ENCODE assay signal across 10 cellular contexts in the genomic region with DNA sequence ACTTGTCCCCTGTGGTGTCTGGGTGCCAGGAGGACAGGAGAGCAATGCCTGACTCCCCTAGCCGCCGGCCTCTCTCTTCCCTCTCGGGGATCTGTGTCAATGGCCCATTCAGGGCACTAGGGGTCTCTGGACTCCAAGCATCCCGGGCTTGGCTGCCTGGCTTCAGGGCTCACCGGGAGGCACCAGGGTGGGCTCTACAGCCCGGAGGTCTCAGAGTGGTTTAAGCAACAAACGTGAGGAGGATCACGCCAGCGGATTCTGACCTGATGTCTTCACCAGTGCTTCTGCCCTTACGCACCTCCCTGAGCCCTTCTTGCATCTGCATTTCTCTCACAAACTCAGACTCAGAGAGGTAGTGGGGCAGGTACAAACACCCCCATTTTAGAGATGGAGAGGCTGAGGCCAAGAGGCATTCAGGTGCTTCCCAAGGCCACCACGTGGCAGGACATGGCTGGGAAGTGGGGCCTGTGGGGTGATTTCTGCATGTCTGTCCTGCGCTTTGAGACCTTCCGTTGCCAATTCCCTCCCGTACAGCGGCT.
DNase-seq lines count a peak whose midpoint lies in the region; ATAC-seq, FAIRE-seq and TF ChIP-seq lines count a peak whose summit lies in the region.
"Had no signal": no experiment of that assay in that cellular context is flagged by ENCODE, and none has a peak within 500 bp of the region (broad histone marks: within the 10 kb centered on the region; RNA-seq: fewer than 3 reads in every experiment).

No MANE protein-coding gene starts in this region.

- intact Hi-C loops in upper lobe of right lung (cut with DNase I), result no loop called here

- FAIRE-seq in astrocyte (lab: Jason Lieb, UNC), result no peak
- no peak for FAIRE-seq in keratinocyte (lab: Jason Lieb, UNC)

- H3K27ac Mint-ChIP-seq in astrocyte (ENCODE audit: unreplicated experiment), result no peak overlapping the region
- H3K27ac Mint-ChIP-seq: naive B cell had no signal

- TF ChIP-seq CTCF in BE2C (IDR thresholded peaks at IDR 0.05; ENCODE audit: low read depth, low read length) (peak; percentile 70), GM12875 (IDR thresholded peaks at IDR 0.05; ENCODE audit: borderline replicate concordance, insufficient read depth, low read depth, low read length) (peak; percentile 88), HFF-Myc (IDR thresholded peaks at IDR 0.05; ENCODE audit: low read depth, low read length, missing control alignments) (peak; percentile 93), astrocyte (IDR thresholded peaks at IDR 0.05; ENCODE audit: insufficient read depth, low read depth, low read length) (peak; percentile 74), keratinocyte (optimal IDR thresholded peaks at IDR 0.05 in 1 of 3, IDR thresholded peaks at IDR 0.05 in 1 of 3, conservative IDR thresholded peaks at IDR 0.05 in 1 of 3; ENCODE audit: extremely low read depth in 1 of 3, insufficient read depth in 2 of 3, low read length in 3 of 3) (peak; percentile 71 to 85 (median 73)), upper lobe of right lung (IDR thresholded peaks at IDR 0.05) (peak; percentile 73)

- H3K27me3 Mint-ChIP-seq in astrocyte (ENCODE audit: low read depth, unreplicated experiment), result peaks cover 52% of the 10 kb centered on the region

- H3K4me3 ChIP-seq in BE2C (ENCODE audit: low read depth, low read length) (no peak overlapping the region), GM12875 (ENCODE audit: low read depth, low read length) (no peak overlapping the region), HFF-Myc (replicated peaks; ENCODE audit: low read depth, low read length) (no peak overlapping the region), astrocyte (ENCODE audit: insufficient read depth, low read depth, low read length) (no peak overlapping the region), keratinocyte (ENCODE audit: control insufficient read depth in 2 of 3, extremely low read depth in 1 of 3, insufficient read depth in 2 of 3, low read depth in 1 of 3, low read length in 3 of 3) (no peak overlapping the region), upper lobe of right lung (no peak overlapping the region)
- H3K4me3 ChIP-seq: SK-N-MC had no signal

- H2AFZ ChIP-seq in astrocyte (ENCODE audit: low read depth, low read length) (no peak overlapping the region), keratinocyte (ENCODE audit: control insufficient read depth, low read length) (no peak overlapping the region)

- H3K9me3 ChIP-seq in BE2C (no peaks in the 10 kb centered on the region), astrocyte (ENCODE audit: insufficient read depth, low read depth, low read length) (no peaks in the 10 kb centered on the region), keratinocyte (ENCODE audit: control insufficient read depth, low read depth, low read length) (no peaks in the 10 kb centered on the region), upper lobe of right lung (no peaks in the 10 kb centered on the region)

- no peaks in the 10 kb centered on the region for H3K9me1 ChIP-seq in keratinocyte (ENCODE audit: control insufficient read depth, extremely low read depth, insufficient read depth, low read length)

- H3K4me2 ChIP-seq in astrocyte (ENCODE audit: low read length) (no peak overlapping the region), keratinocyte (ENCODE audit: control insufficient read depth, extremely low read depth, insufficient read depth, low read depth, low read length) (no peak overlapping the region)

- dilution Hi-C loops in keratinocyte (cut with MboI; ENCODE audit: extremely low pct_ligation_motif_present, low sequenced_read_pairs), result no loop called here

- peak; percentile 55 for DNase-seq in BE2C
- DNase-seq in HFF-Myc (ENCODE audit: extremely low read depth, low read depth), result no peak
- DNase-seq in NCI-H1092 treated with DMSO at 0.1 percent for 48 hours (lab: John Stamatoyannopoulos, UW), result peak; percentile 37
- DNase-seq in astrocyte (ENCODE audit: low read depth), result peak; percentile 2
- no peak for DNase-seq in keratinocyte (ENCODE audit: low read depth, low spot score)
- DNase-seq in upper lobe of right lung, result no peak
- DNase-seq in DMS153 (lab: John Stamatoyannopoulos, UW), result no peak
- DNase-seq: naive B cell had no signal

- no peaks in the 10 kb centered on the region for H3K9me3 Mint-ChIP-seq in astrocyte (ENCODE audit: unreplicated experiment)
- H3K9me3 Mint-ChIP-seq: naive B cell had no signal

- H3K27ac ChIP-seq in astrocyte (ENCODE audit: low read depth, low read length), result no peak overlapping the region
- no peak overlapping the region for H3K27ac ChIP-seq in keratinocyte (ENCODE audit: control insufficient read depth, insufficient read depth, low read length)
- H3K27ac ChIP-seq in upper lobe of right lung, result no peak overlapping the region
- H3K27ac ChIP-seq: SK-N-MC had no signal

- H3K4me3 Mint-ChIP-seq in astrocyte (ENCODE audit: unreplicated experiment), result no peak overlapping the region

- ATAC-seq in upper lobe of right lung, result peak; percentile 56

- H3K9ac ChIP-seq in astrocyte (ENCODE audit: low read length) (no peak overlapping the region), keratinocyte (ENCODE audit: control insufficient read depth, extremely low read depth, insufficient read depth, low read length) (no peak overlapping the region)

- peaks cover 3% of the 10 kb centered on the region for H3K4me1 Mint-ChIP-seq in astrocyte (ENCODE audit: low read depth, unreplicated experiment)
- H3K4me1 Mint-ChIP-seq: naive B cell had no signal

- H3K27me3 ChIP-seq in BE2C, result no peaks in the 10 kb centered on the region
- H3K27me3 ChIP-seq in astrocyte (ENCODE audit: insufficient read depth, low read length), result peaks cover 5% of the 10 kb centered on the region
- H3K27me3 ChIP-seq in keratinocyte (ENCODE audit: control insufficient read depth, extremely low read depth, insufficient read depth, low read length), result no peaks in the 10 kb centered on the region
- H3K27me3 ChIP-seq in upper lobe of right lung, result no peaks in the 10 kb centered on the region

- H3K4me1 ChIP-seq in BE2C (no peaks in the 10 kb centered on the region), astrocyte (ENCODE audit: insufficient read depth, low read length) (no peaks in the 10 kb centered on the region), keratinocyte (ENCODE audit: control insufficient read depth, extremely low read depth, insufficient read depth, low read length) (peaks cover 7% of the 10 kb centered on the region), upper lobe of right lung (no peaks in the 10 kb centered on the region)

- H4K20me1 ChIP-seq in astrocyte (ENCODE audit: insufficient read depth, low read length) (no peaks in the 10 kb centered on the region), keratinocyte (ENCODE audit: control insufficient read depth, extremely low read depth, insufficient read depth, low read length) (no peaks in the 10 kb centered on the region)

- H3K36me3 ChIP-seq in BE2C (no peaks in the 10 kb centered on the region), astrocyte (ENCODE audit: insufficient read depth, low read length) (no peaks in the 10 kb centered on the region), keratinocyte (ENCODE audit: control insufficient read depth in 2 of 2, extremely low read depth in 1 of 2, insufficient read depth in 2 of 2, low read length in 2 of 2) (no peaks in the 10 kb centered on the region), upper lobe of right lung (no peaks in the 10 kb centered on the region)

- H3K79me2 ChIP-seq in astrocyte (ENCODE audit: insufficient read depth, low read length) (no peaks in the 10 kb centered on the region), keratinocyte (ENCODE audit: control insufficient read depth, insufficient read depth, low read length) (no peaks in the 10 kb centered on the region)

- H3K36me3 Mint-ChIP-seq in astrocyte (ENCODE audit: low read depth, unreplicated experiment), result no peaks in the 10 kb centered on the region
- H3K36me3 Mint-ChIP-seq: naive B cell had no signal

Comparison
In these comparisons a context has a peak if more than half of its experiments do, and no peak if none do; other contexts are left out.
1. DNase-seq: peak in BE2C (single experiment), NCI-H1092 treated with DMSO at 0.1 percent for 48 hours (single experiment) and astrocyte (single experiment); none in HFF-Myc (single experiment), keratinocyte (single experiment), upper lobe of right lung (single experiment) and DMS153 (single experiment).
2. Peak in every context shown above with its lines, with median percentiles within 50 percentile points of each other: CTCF ChIP-seq.